In the genomic region with DNA sequence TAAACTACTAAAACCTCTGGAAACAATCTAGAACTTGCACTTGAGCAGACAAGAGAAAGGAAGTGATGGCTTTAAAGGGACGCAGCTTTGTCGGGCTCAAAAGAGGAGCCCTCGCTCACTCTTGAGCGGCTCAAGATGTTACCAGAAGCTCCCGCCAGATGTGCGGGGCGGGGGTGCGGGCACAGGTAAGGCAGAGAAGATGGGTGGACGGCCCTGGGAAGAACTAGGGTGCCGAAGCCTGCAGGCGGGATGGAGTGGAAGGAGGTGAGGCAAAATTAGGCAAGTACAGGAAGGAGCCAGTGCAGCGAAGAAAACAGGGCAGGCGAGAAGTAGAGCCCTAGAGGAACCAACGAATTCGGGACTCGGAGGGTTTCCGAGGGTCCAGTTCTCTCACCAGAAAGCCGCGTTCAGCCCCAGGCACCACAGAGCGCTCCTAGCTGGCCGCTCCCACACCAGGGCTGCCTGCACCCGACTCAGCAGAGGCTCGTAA, we compare ENCODE assay signal across 8 cellular contexts. TPM values are rescaled to one million over a fixed set of nuclear protein-coding genes. Genes with fewer than 3 reads are reported as not detected.
DNase-seq lines count a peak whose midpoint lies in the region; ATAC-seq, FAIRE-seq and TF ChIP-seq lines count a peak whose summit lies in the region.

No MANE protein-coding gene starts in this region.

- dilution Hi-C loops in endothelial cell of umbilical vein (cut with MboI; ENCODE audit: extremely low pct_ligation_motif_present, low sequenced_read_pairs), result loop anchor here (10.0 kb wide), 1 partner anchor 206 kb away; no protein-coding TSS in a partner anchor

- no peak for TF ChIP-seq CTCF in SK-N-SH (IDR thresholded peaks at IDR 0.05)
- TF ChIP-seq CTCF in endothelial cell of umbilical vein (IDR thresholded peaks at IDR 0.05; ENCODE audit: extremely low read depth in 1 of 2, insufficient read depth in 1 of 2, low read depth in 1 of 2, low read length in 2 of 2), result no peak

- peaks cover 5% of the 10 kb centered on the region for H3K36me3 Mint-ChIP-seq in natural killer cell treated with Interleukin-12 subunit alpha and Interleukin-12 subunit beta and Interleukin-15 and Interleukin-18, amount 100 ng/mL, for 72 hours

- intact Hi-C loops in endothelial cell of umbilical vein (cut with micrococcal nuclease), result loop anchor here (1.0 to 5.0 kb wide), 5 partner anchors 32 to 562 kb away; a partner anchor contains a TSS

- H3K9me3 ChIP-seq in SK-N-SH, result no peaks in the 10 kb centered on the region
- no peaks in the 10 kb centered on the region for H3K9me3 ChIP-seq in endothelial cell of umbilical vein (replicated peaks; ENCODE audit: control insufficient read depth, insufficient read depth, low read length)

- peaks cover 39% of the 10 kb centered on the region for H4K20me1 ChIP-seq in SK-N-SH (ENCODE audit: insufficient read depth)
- H4K20me1 ChIP-seq in endothelial cell of umbilical vein (replicated peaks; ENCODE audit: control insufficient read depth, extremely low read depth, insufficient read depth, low read length), result no peaks in the 10 kb centered on the region

- H3K4me2 ChIP-seq in SK-N-SH, result peak overlapping the region; percentile 97
- peak overlapping the region; percentile 82 for H3K4me2 ChIP-seq in endothelial cell of umbilical vein (ENCODE audit: insufficient read depth, low read length)

- H2AFZ ChIP-seq in SK-N-SH (ENCODE audit: low read depth), result peak overlapping the region; percentile 84
- H2AFZ ChIP-seq in endothelial cell of umbilical vein (ENCODE audit: low read depth, low read length), result peak overlapping the region; percentile 38

- CTCF ChIA-PET in SK-N-SH (lab: Yijun Ruan, JAX), result interaction anchor here (0.7 to 4.8 kb wide), 11 partner anchors 10 to 155 kb away, joined by 3 to 48 read pairs (median 6); a partner anchor contains a TSS
- CTCF ChIA-PET in endothelial cell of umbilical vein (lab: Charles Lee), result interaction anchor here (0.5 to 4.2 kb wide), 21 partner anchors 9 to 871 kb away, joined by 3 to 109 read pairs (median 4); a partner anchor contains a TSS

- H3K27ac ChIP-seq in SK-N-SH (ENCODE audit: low read depth in 2 of 2, low read length in 1 of 2) (peak overlapping the region; percentile 80), endothelial cell of umbilical vein (ENCODE audit: insufficient read depth, low read depth, low read length) (peak overlapping the region; percentile 14)

- peaks cover 29 to 42% of the 10 kb centered on the region in 2 donors for H3K4me1 Mint-ChIP-seq in natural killer cell treated with Interleukin-12 subunit alpha and Interleukin-12 subunit beta and Interleukin-15 and Interleukin-18, amount 100 ng/mL, for 72 hours (ENCODE audit: low read depth in 2 of 2)

- peaks cover 18 to 25% of the 10 kb centered on the region in 2 experiments for H3K36me3 ChIP-seq in SK-N-SH (replicated peaks in 1 of 2; ENCODE audit: control insufficient read depth in 1 of 2, insufficient read depth in 2 of 2, low read length in 1 of 2)
- H3K36me3 ChIP-seq in endothelial cell of umbilical vein (ENCODE audit: control insufficient read depth in 2 of 2, extremely low read depth in 1 of 2, insufficient read depth in 2 of 2, low read length in 2 of 2), result peaks cover 10 to 16% of the 10 kb centered on the region in 2 experiments

- TF ChIP-seq EP300 in SK-N-SH (IDR thresholded peaks at IDR 0.05; ENCODE audit: borderline replicate concordance in 1 of 2, low read depth in 1 of 2, low read length in 1 of 2), result no peak

- peak overlapping the region; percentile 56 to 99 for H3K4me3 ChIP-seq in SK-N-SH (ENCODE audit: low read depth in 2 of 2, low read length in 1 of 2)
- H3K4me3 ChIP-seq in endothelial cell of umbilical vein (replicated peaks in 1 of 3; ENCODE audit: insufficient read depth in 1 of 3, low read depth in 1 of 3, low read length in 3 of 3), result peak overlapping the region; percentile 55 to 64 (median 62)

- H3K79me2 ChIP-seq in SK-N-SH (ENCODE audit: insufficient read depth) (peaks cover 69% of the 10 kb centered on the region), endothelial cell of umbilical vein (ENCODE audit: control insufficient read depth, insufficient read depth, low read length) (peaks cover 46% of the 10 kb centered on the region)

- H3K4me1 ChIP-seq in SK-N-SH (ENCODE audit: control insufficient read depth in 1 of 2, insufficient read depth in 2 of 2, low read depth in 1 of 2, low read length in 1 of 2), result peaks cover 0 to 6% of the 10 kb centered on the region in 2 experiments; a peak in 2 of 4 replicates
- H3K4me1 ChIP-seq in endothelial cell of umbilical vein (ENCODE audit: control insufficient read depth, extremely low read depth, insufficient read depth, low read length), result peaks cover 11% of the 10 kb centered on the region

- peaks cover 12% of the 10 kb centered on the region for H3F3A ChIP-seq in SK-N-SH (replicated peaks; ENCODE audit: insufficient read depth)

- ATAC-seq in HG02973 (IDR thresholded peaks at IDR 0.05; ENCODE audit: unreplicated experiment), result peak; percentile 40
- ATAC-seq in natural killer cell treated with Interleukin-12 subunit alpha and Interleukin-12 subunit beta and Interleukin-15 and Interleukin-18, amount 100 ng/mL, for 72 hours, result peak; percentile 54 to 61

- H3K27me3 Mint-ChIP-seq in natural killer cell treated with Interleukin-12 subunit alpha and Interleukin-12 subunit beta and Interleukin-15 and Interleukin-18, amount 100 ng/mL, for 72 hours, result no peaks in the 10 kb centered on the region

- no peaks in the 10 kb centered on the region for H3K9me3 Mint-ChIP-seq in natural killer cell treated with Interleukin-12 subunit alpha and Interleukin-12 subunit beta and Interleukin-15 and Interleukin-18, amount 100 ng/mL, for 72 hours

- H3K9me1 ChIP-seq in endothelial cell of umbilical vein (replicated peaks; ENCODE audit: control insufficient read depth, extremely low read depth, insufficient read depth, low read length), result no peaks in the 10 kb centered on the region

- H3K27ac Mint-ChIP-seq in natural killer cell treated with Interleukin-12 subunit alpha and Interleukin-12 subunit beta and Interleukin-15 and Interleukin-18, amount 100 ng/mL, for 72 hours, result peak overlapping the region; percentile 94 to 97

- H3K27me3 ChIP-seq in SK-N-SH (ENCODE audit: insufficient read depth), result no peaks in the 10 kb centered on the region
- H3K27me3 ChIP-seq in endothelial cell of umbilical vein (ENCODE audit: control insufficient read depth in 2 of 2, insufficient read depth in 2 of 2, low read length in 2 of 2), result no peaks in the 10 kb centered on the region

- H3K9me2 ChIP-seq in SK-N-SH, result no peaks in the 10 kb centered on the region

- DNase-seq in NCI-H524 (lab: John Stamatoyannopoulos, UW) (peak; percentile 55 to 72), NCI-H524 treated with DMSO at 0.1 percent for 48 hours (lab: John Stamatoyannopoulos, UW) (no peak), SK-N-SH (no peak), endothelial cell of umbilical vein (ENCODE audit: low read depth, low spot score) (no peak), NCI-H345 (lab: John Stamatoyannopoulos, UW) (no peak), H54 (ENCODE audit: insufficient read length, low spot score) (no peak)
- DNase-seq in natural killer cell treated with Interleukin-12 subunit alpha and Interleukin-12 subunit beta and Interleukin-15 and Interleukin-18, amount 100 ng/mL, for 72 hours (ENCODE audit: low spot score), result no peak

- TF ChIP-seq POLR2A in endothelial cell of umbilical vein (IDR thresholded peaks at IDR 0.05; ENCODE audit: low read depth, low read length), result no peak
- no peak for TF ChIP-seq POLR2A in H54 (IDR thresholded peaks at IDR 0.05; ENCODE audit: low read depth, low read length)

- under 1% methylated on average over 22 of the region's 23 CpGs for WGBS in SK-N-SH (ENCODE audit: low lambda C conversion rate)

- peak overlapping the region; percentile 100 for H3K4me3 Mint-ChIP-seq in natural killer cell treated with Interleukin-12 subunit alpha and Interleukin-12 subunit beta and Interleukin-15 and Interleukin-18, amount 100 ng/mL, for 72 hours

- FAIRE-seq in endothelial cell of umbilical vein (lab: Jason Lieb, UNC), result no peak
- no peak for FAIRE-seq in H54 (lab: Jason Lieb, UNC)

- H3K9ac ChIP-seq in SK-N-SH, result peak overlapping the region; percentile 89
- peak overlapping the region; percentile 72 for H3K9ac ChIP-seq in endothelial cell of umbilical vein (replicated peaks; ENCODE audit: extremely low read depth, insufficient read depth, low read length)

- TF ChIP-seq RAD21 in SK-N-SH (IDR thresholded peaks at IDR 0.05; ENCODE audit: low read length), result no peak

- POLR2A ChIA-PET in SK-N-SH (lab: Yijun Ruan, JAX), result interaction anchor here (1.5 to 2.8 kb wide), 7 partner anchors 9 to 72 kb away, joined by 4 to 16 read pairs (median 11); a partner anchor contains a TSS
- POLR2A ChIA-PET in endothelial cell of umbilical vein (lab: Charles Lee), result interaction anchor here (0.6 to 1.6 kb wide), 5 partner anchors 9 to 69 kb away, joined by 3 to 5 read pairs (median 4); a partner anchor contains a TSS

- no TSS peak for BruUV-seq in endothelial cell of umbilical vein (replicated peaks; lab: Mats Ljungman, UMichigan)

RNA-seq across cellular contexts. Expression of a gene that starts 0.4 kb away (rescaled TPM):
- polyA plus RNA-seq in SK-N-SH (2012; rRNA removed), result 13.3 and 24.9 TPM in 2 replicates
- 9.9 and 11.9 TPM in 2 replicates for polyA plus RNA-seq in SK-N-SH (2012; cell fraction: cytosol; rRNA removed)
- 23.4 and 25.6 TPM in 2 replicates for polyA plus RNA-seq in SK-N-SH (2012; cell fraction: nucleus; rRNA removed)
- total RNA-seq in endothelial cell of umbilical vein, result 52.3 and 53.4 TPM in 2 replicates
- 32.6 and 36.2 TPM in 2 replicates for polyA plus RNA-seq in endothelial cell of umbilical vein
- polyA plus RNA-seq in endothelial cell of umbilical vein (2011; cell fraction: cytosol; rRNA removed), result 22.2 and 24.2 TPM in 2 replicates
- 30.6 and 31.4 TPM in 2 replicates for polyA plus RNA-seq in endothelial cell of umbilical vein (2011; cell fraction: nucleus; rRNA removed)
- polyA plus RNA-seq in endothelial cell of umbilical vein (2012), result 16.7 and 18.6 TPM in 2 replicates
- polyA minus RNA-seq in endothelial cell of umbilical vein, result 96.8 and 118 TPM in 2 replicates
- polyA minus RNA-seq in endothelial cell of umbilical vein (2011; cell fraction: cytosol; rRNA and poly(A)+ RNA removed), result 21.8 TPM
- polyA minus RNA-seq in endothelial cell of umbilical vein (2011; cell fraction: nucleus; rRNA and poly(A)+ RNA removed), result 31.5 and 43.7 TPM in 2 replicates
- total RNA-seq in natural killer cell treated with Interleukin-12 subunit alpha and Interleukin-12 subunit beta and Interleukin-15 and Interleukin-18, amount 100 ng/mL, for 72 hours, result 10 to 100 TPM; 52.9 to 67.3 TPM

RNA-seq across cellular contexts. Expression of a gene that starts 0.7 kb away (rescaled TPM):
- 72.4 and 145 TPM in 2 replicates for polyA plus RNA-seq in SK-N-SH (2012; rRNA removed)
- polyA plus RNA-seq in SK-N-SH (2012; cell fraction: cytosol; rRNA removed), result 71.0 and 92.6 TPM in 2 replicates
- 112 and 144 TPM in 2 replicates for polyA plus RNA-seq in SK-N-SH (2012; cell fraction: nucleus; rRNA removed)
- 96.9 and 102 TPM in 2 replicates for total RNA-seq in endothelial cell of umbilical vein
- 132 and 173 TPM in 2 replicates for polyA plus RNA-seq in endothelial cell of umbilical vein
- 127 and 128 TPM in 2 replicates for polyA plus RNA-seq in endothelial cell of umbilical vein (2011; cell fraction: cytosol; rRNA removed)
- 80.9 and 88.0 TPM in 2 replicates for polyA plus RNA-seq in endothelial cell of umbilical vein (2011; cell fraction: nucleus; rRNA removed)
- polyA plus RNA-seq in endothelial cell of umbilical vein (2012), result 110 and 153 TPM in 2 replicates
- polyA minus RNA-seq in endothelial cell of umbilical vein, result 80.1 and 91.1 TPM in 2 replicates
- polyA minus RNA-seq in endothelial cell of umbilical vein (2011; cell fraction: cytosol; rRNA and poly(A)+ RNA removed), result 79.4 TPM
- polyA minus RNA-seq in endothelial cell of umbilical vein (2011; cell fraction: nucleus; rRNA and poly(A)+ RNA removed), result 21.2 and 25.3 TPM in 2 replicates
- total RNA-seq in natural killer cell treated with Interleukin-12 subunit alpha and Interleukin-12 subunit beta and Interleukin-15 and Interleukin-18, amount 100 ng/mL, for 72 hours, result 10 to 100 TPM; 59.1 to 99.4 TPM

RNA-seq across cellular contexts. Expression of a gene that starts 31.2 kb away (rescaled TPM):
- polyA plus RNA-seq in SK-N-SH (2012; rRNA removed) (14.2 and 17.3 TPM in 2 replicates), endothelial cell of umbilical vein (5.5 and 5.9 TPM in 2 replicates)
- polyA plus RNA-seq in SK-N-SH (2012; cell fraction: cytosol; rRNA removed), result 15.8 and 20.1 TPM in 2 replicates
- 23.6 and 31.7 TPM in 2 replicates for polyA plus RNA-seq in SK-N-SH (2012; cell fraction: nucleus; rRNA removed)
- total RNA-seq in endothelial cell of umbilical vein, result 19.3 and 20.8 TPM in 2 replicates
- 9.0 and 10.6 TPM in 2 replicates for polyA plus RNA-seq in endothelial cell of umbilical vein (2011; cell fraction: cytosol; rRNA removed)
- polyA plus RNA-seq in endothelial cell of umbilical vein (2011; cell fraction: nucleus; rRNA removed), result 20.8 and 34.7 TPM in 2 replicates
- polyA plus RNA-seq in endothelial cell of umbilical vein (2012), result 6.3 and 10.9 TPM in 2 replicates
- polyA minus RNA-seq in endothelial cell of umbilical vein, result 4.9 and 5.2 TPM in 2 replicates
- 14.0 TPM for polyA minus RNA-seq in endothelial cell of umbilical vein (2011; cell fraction: cytosol; rRNA and poly(A)+ RNA removed)
- 7.5 and 9.7 TPM in 2 replicates for polyA minus RNA-seq in endothelial cell of umbilical vein (2011; cell fraction: nucleus; rRNA and poly(A)+ RNA removed)
- 10 to 100 TPM; 20.7 to 41.3 TPM for total RNA-seq in natural killer cell treated with Interleukin-12 subunit alpha and Interleukin-12 subunit beta and Interleukin-15 and Interleukin-18, amount 100 ng/mL, for 72 hours

RNA-seq across cellular contexts. Expression of a gene that starts 41.8 kb away (rescaled TPM):
- polyA plus RNA-seq in SK-N-SH (2012; rRNA removed), result 44.5 and 66.4 TPM in 2 replicates
- polyA plus RNA-seq in SK-N-SH (2012; cell fraction: cytosol; rRNA removed), result 33.1 and 41.8 TPM in 2 replicates
- polyA plus RNA-seq in SK-N-SH (2012; cell fraction: nucleus; rRNA removed), result 154 and 172 TPM in 2 replicates
- 40.3 and 40.9 TPM in 2 replicates for total RNA-seq in endothelial cell of umbilical vein
- 41.1 and 42.7 TPM in 2 replicates for polyA plus RNA-seq in endothelial cell of umbilical vein
- polyA plus RNA-seq in endothelial cell of umbilical vein (2011; cell fraction: cytosol; rRNA removed), result 35.7 and 37.7 TPM in 2 replicates
- polyA plus RNA-seq in endothelial cell of umbilical vein (2011; cell fraction: nucleus; rRNA removed), result 56.9 and 63.0 TPM in 2 replicates
- polyA plus RNA-seq in endothelial cell of umbilical vein (2012), result 37.4 and 41.4 TPM in 2 replicates
- polyA minus RNA-seq in endothelial cell of umbilical vein, result 40.5 and 41.3 TPM in 2 replicates
- polyA minus RNA-seq in endothelial cell of umbilical vein (2011; cell fraction: cytosol; rRNA and poly(A)+ RNA removed), result 22.4 TPM
- 13.4 and 18.8 TPM in 2 replicates for polyA minus RNA-seq in endothelial cell of umbilical vein (2011; cell fraction: nucleus; rRNA and poly(A)+ RNA removed)
- total RNA-seq in natural killer cell treated with Interleukin-12 subunit alpha and Interleukin-12 subunit beta and Interleukin-15 and Interleukin-18, amount 100 ng/mL, for 72 hours, result 10 to 100 TPM; 66.8 to 68.4 TPM

RNA-seq across cellular contexts. Expression of a gene that starts 46.8 kb away (rescaled TPM):
- 56.6 and 69.4 TPM in 2 replicates for polyA plus RNA-seq in SK-N-SH (2012; rRNA removed)
- polyA plus RNA-seq in SK-N-SH (2012; cell fraction: cytosol; rRNA removed), result 32.0 and 48.4 TPM in 2 replicates
- polyA plus RNA-seq in SK-N-SH (2012; cell fraction: nucleus; rRNA removed), result 145 and 151 TPM in 2 replicates
- total RNA-seq in endothelial cell of umbilical vein, result 69.2 and 77.7 TPM in 2 replicates
- 39.6 and 52.6 TPM in 2 replicates for polyA plus RNA-seq in endothelial cell of umbilical vein
- 36.3 and 42.7 TPM in 2 replicates for polyA plus RNA-seq in endothelial cell of umbilical vein (2011; cell fraction: cytosol; rRNA removed)
- 78.2 and 90.7 TPM in 2 replicates for polyA plus RNA-seq in endothelial cell of umbilical vein (2011; cell fraction: nucleus; rRNA removed)
- 63.2 and 68.4 TPM in 2 replicates for polyA plus RNA-seq in endothelial cell of umbilical vein (2012)
- 26.1 and 32.6 TPM in 2 replicates for polyA minus RNA-seq in endothelial cell of umbilical vein
- polyA minus RNA-seq in endothelial cell of umbilical vein (2011; cell fraction: cytosol; rRNA and poly(A)+ RNA removed), result 56.5 TPM
- polyA minus RNA-seq in endothelial cell of umbilical vein (2011; cell fraction: nucleus; rRNA and poly(A)+ RNA removed), result 21.0 and 25.9 TPM in 2 replicates
- total RNA-seq in natural killer cell treated with Interleukin-12 subunit alpha and Interleukin-12 subunit beta and Interleukin-15 and Interleukin-18, amount 100 ng/mL, for 72 hours, result 100 to 1,000 TPM in 1 of 2 donors, 10 to 100 TPM in 1; 83.4 to 126 TPM

Comparison
In these comparisons a context has a peak if more than half of its experiments do, and no peak if none do; other contexts are left out.
1. DNase-seq: peak in NCI-H524 (2 of 2); none in NCI-H524 treated with DMSO at 0.1 percent for 48 hours (single experiment), SK-N-SH (single experiment), endothelial cell of umbilical vein (single experiment), natural killer cell treated with Interleukin-12 subunit alpha and Interleukin-12 subunit beta and Interleukin-15 and Interleukin-18, amount 100 ng/mL, for 72 hours (single experiment), NCI-H345 (single experiment) and H54 (single experiment).